Comparison of ENCODE assay signal across 8 cellular contexts in genomic region chr1:8879348-8880067, GRCh38. TPM values are rescaled to one million over a fixed set of nuclear protein-coding genes. Genes with fewer than 3 reads are reported as not detected.
DNase-seq lines count a peak whose midpoint lies in the region; ATAC-seq and TF ChIP-seq lines count a peak whose summit lies in the region.

No MANE protein-coding gene starts in this region.

- H3K4me2 ChIP-seq in DOHH2 (ENCODE audit: low read length) = peak overlapping the region; percentile 81

- H3K4me1 ChIP-seq in DOHH2 (ENCODE audit: control insufficient read depth, low read length) (peaks cover 40% of the 10 kb centered on the region), mononuclear cell (ENCODE audit: insufficient read depth, low read length) (peaks cover 53% of the 10 kb centered on the region)

- H3K9me3 ChIP-seq in DOHH2 (ENCODE audit: control insufficient read depth, insufficient read depth, low read length) = no peaks in the 10 kb centered on the region
- H3K9me3 ChIP-seq in mononuclear cell (ENCODE audit: low read depth, low read length) = no peaks in the 10 kb centered on the region

- peaks cover 56% of the 10 kb centered on the region for H3K79me2 ChIP-seq in DOHH2 (ENCODE audit: control insufficient read depth, low read length)

- peaks cover 49% of the 10 kb centered on the region for H3K36me3 ChIP-seq in DOHH2 (ENCODE audit: control insufficient read depth, low read length)

- H3F3A ChIP-seq in DOHH2 (ENCODE audit: control insufficient read depth, insufficient read depth) = peaks cover 31% of the 10 kb centered on the region

- ATAC-seq in GM18861 (IDR thresholded peaks at IDR 0.05; ENCODE audit: unreplicated experiment) = no peak
- no peak for ATAC-seq in HG03175 (IDR thresholded peaks at IDR 0.05; ENCODE audit: unreplicated experiment)
- no peak for ATAC-seq in GM19023 (IDR thresholded peaks at IDR 0.05; ENCODE audit: unreplicated experiment)

- DNase-seq in NCI-H1694 (lab: John Stamatoyannopoulos, UW) = peak; percentile 9
- DNase-seq in cerebellar cortex (ENCODE audit: low spot score) = peak; percentile 68
- no peak for DNase-seq in activated effector memory CD4-positive, alpha-beta T cell treated with Interleukin-2 at 50 U/mL for 16 hours

- peak; percentile 61 for TF ChIP-seq CTCF in DOHH2 (IDR thresholded peaks at IDR 0.05; ENCODE audit: low read depth, low read length, poor library complexity, severe bottlenecking)

- no peaks in the 10 kb centered on the region for H3K27me3 ChIP-seq in DOHH2 (ENCODE audit: control insufficient read depth, low read length)
- H3K27me3 ChIP-seq in mononuclear cell (ENCODE audit: insufficient read depth, low read length) = no peaks in the 10 kb centered on the region

- peaks cover 25% of the 10 kb centered on the region for H4K20me1 ChIP-seq in DOHH2 (ENCODE audit: control insufficient read depth, insufficient read depth, low read depth, low read length)

- H3K27ac ChIP-seq in DOHH2 (ENCODE audit: low read depth, low read length) = peak overlapping the region; percentile 81

- H3K4me3 ChIP-seq in DOHH2 (ENCODE audit: low read length) = peak overlapping the region; percentile 83
- H3K4me3 ChIP-seq in mononuclear cell (ENCODE audit: low read length) = peak overlapping the region; percentile 95

- H3K9me2 ChIP-seq in DOHH2 (replicated peaks; ENCODE audit: control insufficient read depth, low read length) = no peaks in the 10 kb centered on the region

RNA-seq across cellular contexts. Expression of gene ENO1, which starts 1.0 kb away (rescaled TPM):
- 370 TPM for total RNA-seq in mononuclear cell
